ENCODE assay signal across 15 cellular contexts in the genomic region with DNA sequence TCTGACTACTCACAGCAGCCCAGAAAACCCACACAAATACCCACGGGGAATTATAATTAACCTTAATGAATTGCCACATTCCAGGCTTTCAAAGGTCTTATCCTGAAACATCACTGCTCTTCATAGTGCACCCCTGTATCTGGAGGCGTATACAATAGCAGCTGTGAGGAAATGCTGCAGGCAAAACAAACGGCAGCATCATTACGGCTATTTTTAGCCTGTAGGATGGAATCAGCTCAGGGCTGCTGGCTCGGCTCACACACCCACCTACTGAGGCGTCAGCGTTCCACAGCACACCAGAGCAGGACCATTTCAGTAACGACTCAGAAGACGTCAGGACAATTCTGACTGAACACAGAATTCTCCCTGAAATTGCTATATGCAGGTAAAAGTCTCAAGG.
DNase-seq lines count a peak whose midpoint lies in the region; ATAC-seq, FAIRE-seq and TF ChIP-seq lines count a peak whose summit lies in the region.
"Had no signal": no experiment of that assay in that cellular context is flagged by ENCODE, and none has a peak within 500 bp of the region (broad histone marks: within the 10 kb centered on the region; RNA-seq: fewer than 3 reads in every experiment).

No MANE protein-coding gene starts in this region.

- no peaks in the 10 kb centered on the region for H3K79me1 ChIP-seq in mesendoderm (ENCODE audit: low read length)

- no peak overlapping the region for H3K4ac ChIP-seq in mesendoderm (ENCODE audit: low read depth, low read length)

- no peak overlapping the region for H2BK15ac ChIP-seq in mesendoderm (replicated peaks; ENCODE audit: low read depth)

- no peak overlapping the region for H3K4me3 ChIP-seq in astrocyte (ENCODE audit: insufficient read depth, low read depth, low read length)
- no peak overlapping the region for H3K4me3 ChIP-seq in mesendoderm (ENCODE audit: low read length)
- no peak overlapping the region for H3K4me3 ChIP-seq in upper lobe of left lung
- H3K4me3 ChIP-seq: heart right ventricle had no signal

- no peaks in the 10 kb centered on the region for H3K36me3 ChIP-seq in astrocyte (ENCODE audit: insufficient read depth, low read length)
- H3K36me3 ChIP-seq in mesendoderm (ENCODE audit: control insufficient read depth, insufficient read depth, low read length), result no peaks in the 10 kb centered on the region
- no peaks in the 10 kb centered on the region for H3K36me3 ChIP-seq in upper lobe of left lung
- H3K36me3 ChIP-seq: heart right ventricle had no signal

- no peak overlapping the region for H2BK120ac ChIP-seq in mesendoderm (ENCODE audit: low read depth, low read length)

- H2AFZ ChIP-seq in astrocyte (ENCODE audit: low read depth, low read length), result peak overlapping the region; percentile 77

- no peak for FAIRE-seq in astrocyte (lab: Jason Lieb, UNC)

- no peaks in the 10 kb centered on the region for H3K27me3 Mint-ChIP-seq in astrocyte (ENCODE audit: low read depth, unreplicated experiment)

- H3K79me2 ChIP-seq in astrocyte (ENCODE audit: insufficient read depth, low read length), result no peaks in the 10 kb centered on the region
- no peaks in the 10 kb centered on the region for H3K79me2 ChIP-seq in mesendoderm (ENCODE audit: control insufficient read depth, insufficient read depth, low read length)

- no peak for TF ChIP-seq POLR2A in upper lobe of left lung (IDR thresholded peaks at IDR 0.05)

- no peak overlapping the region for H3K18ac ChIP-seq in mesendoderm (ENCODE audit: low read length)

- H3K4me2 ChIP-seq in astrocyte (ENCODE audit: low read length), result peak overlapping the region; percentile 63
- no peak overlapping the region for H3K4me2 ChIP-seq in mesendoderm (ENCODE audit: low read length)

- H4K5ac ChIP-seq in mesendoderm (ENCODE audit: low read length), result no peak overlapping the region

- DNase-seq in left ventricle myocardium superior (no peak), Right ventricle myocardium superior (no peak), astrocyte (ENCODE audit: low read depth) (peak; percentile 64), mesendoderm (peak; percentile 55), SIG-M5 (lab: John Stamatoyannopoulos, UW) (no peak), upper lobe of left lung (no peak)
- DNase-seq: activated CD4-positive, alpha-beta T cell treated with anti-CD3 and anti-CD28 coated beads, Interleukin-2, amount 50 U/mL, for 1 hour; aorta; DND-41; effector CD8-positive, alpha-beta T cell; heart right ventricle; NCI-H1092 treated with DMSO at 0.1 percent for 48 hours; NK-92 treated with Interleukin-12 subunit alpha and Interleukin-12 subunit beta, amount 100 ng/mL, for 24 hours had no signal

- H3K4me1 Mint-ChIP-seq in astrocyte (ENCODE audit: low read depth, unreplicated experiment), result peaks cover 14% of the 10 kb centered on the region

- no peaks in the 10 kb centered on the region for H4K20me1 ChIP-seq in astrocyte (ENCODE audit: insufficient read depth, low read length)

- H3K27ac Mint-ChIP-seq in astrocyte (ENCODE audit: unreplicated experiment), result peak overlapping the region; percentile 75

- no peaks in the 10 kb centered on the region for H3K27me3 ChIP-seq in astrocyte (ENCODE audit: insufficient read depth, low read length)
- H3K27me3 ChIP-seq in mesendoderm (ENCODE audit: insufficient read depth, low read length, poor library complexity), result no peaks in the 10 kb centered on the region
- H3K27me3 ChIP-seq in upper lobe of left lung, result no peaks in the 10 kb centered on the region
- H3K27me3 ChIP-seq: heart right ventricle had no signal

- H3K4me1 ChIP-seq in astrocyte (ENCODE audit: insufficient read depth, low read length) (peaks cover 16% of the 10 kb centered on the region), mesendoderm (ENCODE audit: control insufficient read depth, low read depth, low read length) (no peaks in the 10 kb centered on the region), upper lobe of left lung (no peaks in the 10 kb centered on the region)

- no peaks in the 10 kb centered on the region for H3K9me3 Mint-ChIP-seq in astrocyte (ENCODE audit: unreplicated experiment)

- H3K4me3 Mint-ChIP-seq in astrocyte (ENCODE audit: unreplicated experiment), result no peak overlapping the region

- no peak overlapping the region for H3K23ac ChIP-seq in mesendoderm (ENCODE audit: low read length)

- intact Hi-C loops in left ventricle myocardium superior (cut with micrococcal nuclease), result no loop called here
- intact Hi-C loops in Right ventricle myocardium superior (cut with DNase I), result no loop called here

- H3K9me3 ChIP-seq in astrocyte (ENCODE audit: insufficient read depth, low read depth, low read length) (no peaks in the 10 kb centered on the region), upper lobe of left lung (no peaks in the 10 kb centered on the region)

- peak overlapping the region; percentile 75 for H3K27ac ChIP-seq in astrocyte (ENCODE audit: low read depth, low read length)
- H3K27ac ChIP-seq in mesendoderm (ENCODE audit: low read depth, low read length), result no peak overlapping the region
- H3K27ac ChIP-seq in upper lobe of left lung, result no peak overlapping the region
- H3K27ac ChIP-seq: heart right ventricle had no signal

- no peaks in the 10 kb centered on the region for H3K36me3 Mint-ChIP-seq in astrocyte (ENCODE audit: low read depth, unreplicated experiment)

- H2BK5ac ChIP-seq in mesendoderm (ENCODE audit: low read length), result no peak overlapping the region

- no peak for TF ChIP-seq EP300 in upper lobe of left lung (IDR thresholded peaks at IDR 0.05)

- TF ChIP-seq CTCF in astrocyte (IDR thresholded peaks at IDR 0.05; ENCODE audit: insufficient read depth, low read depth, low read length), result no peak
- TF ChIP-seq CTCF in upper lobe of left lung (IDR thresholded peaks at IDR 0.05), result no peak

- H3K9ac ChIP-seq in astrocyte (ENCODE audit: low read length) (peak overlapping the region; percentile 57), mesendoderm (ENCODE audit: low read length) (no peak overlapping the region)

- WGBS in mesendoderm (ENCODE audit: extremely low coverage, insufficient coverage, low lambda C conversion rate), result no CpG with 5 or more reads among the region's 9 CpGs
- 58 to 62% methylated on average over 9 of the region's 9 CpGs for WGBS in upper lobe of left lung, 2 donors

- H4K8ac ChIP-seq in mesendoderm (ENCODE audit: low read depth, low read length), result no peak overlapping the region

- ATAC-seq in left ventricle myocardium superior, result peak; percentile 41
- no peak for ATAC-seq in Right ventricle myocardium superior (ENCODE audit: poor library complexity)
- no peak for ATAC-seq in upper lobe of left lung (ENCODE audit: low FRiP score in 2 of 2)
- no peak for ATAC-seq in HG03139 (IDR thresholded peaks at IDR 0.05; ENCODE audit: unreplicated experiment)
- ATAC-seq in GM18502 (IDR thresholded peaks at IDR 0.05; ENCODE audit: poor library complexity, unreplicated experiment), result no peak

- H3K56ac ChIP-seq in mesendoderm (ENCODE audit: low read length), result no peak overlapping the region

- no peak overlapping the region for H2AK5ac ChIP-seq in mesendoderm (ENCODE audit: low read length)

Comparison
In these comparisons a context has a peak if more than half of its experiments do, and no peak if none do; other contexts are left out.
1. DNase-seq: peak in astrocyte (single experiment) and mesendoderm (single experiment); none in left ventricle myocardium superior (single experiment), Right ventricle myocardium superior (single experiment), SIG-M5 (single experiment) and upper lobe of left lung (0 of 2).